15 cellular contexts compared by ENCODE assay signal in genomic region chr17:39016193-39017153, GRCh38. TPM values are rescaled to one million over a fixed set of nuclear protein-coding genes. Genes with fewer than 3 reads are reported as not detected.
DNase-seq lines count a peak whose midpoint lies in the region; ATAC-seq, FAIRE-seq and TF ChIP-seq lines count a peak whose summit lies in the region.
"Had no signal": no experiment of that assay in that cellular context is flagged by ENCODE, and none has a peak within 500 bp of the region (broad histone marks: within the 10 kb centered on the region; RNA-seq: fewer than 3 reads in every experiment).

No MANE protein-coding gene starts in this region.

- H3K27ac ChIP-seq in GM23248 (no peak overlapping the region), kidney (ENCODE audit: low read depth in 2 of 2, low read length in 2 of 2) (no peak overlapping the region)
- H3K27ac ChIP-seq: C4-2B had no signal

- peaks cover 27% of the 10 kb centered on the region for H3K4me1 Mint-ChIP-seq in activated CD8-positive, alpha-beta T cell treated with anti-CD3 and anti-CD28 coated beads, Interleukin-2, amount 10 ng/mL, durations not matched to agents 7 days and 5 days (ENCODE audit: low read depth)

- no peaks in the 10 kb centered on the region for H4K20me1 ChIP-seq in GM23248 (ENCODE audit: insufficient read depth)

- DNase-seq in AML-193 (lab: John Stamatoyannopoulos, UW) (peak; percentile 69 to 81), GM23248 (peak; percentile 41), lung microvascular endothelial cell (ENCODE audit: low read depth in 2 of 2) (peak; percentile 15 to 24), kidney (no peak), mesenteric fat pad (ENCODE audit: low spot score) (no peak)
- DNase-seq in activated CD8-positive, alpha-beta T cell treated with anti-CD3 and anti-CD28 coated beads, Interleukin-2, amount 10 ng/mL, durations not matched to agents 7 days and 5 days, result peak; percentile 34
- DNase-seq in activated CD4-positive, CD25-positive, alpha-beta regulatory T cell (lab: John Stamatoyannopoulos, UW), result no peak
- DNase-seq: amygdala; NCI-H2171 treated with DMSO at 0.1 percent for 48 hours; stimulated activated CD4-positive, alpha-beta T cell treated with anti-CD3 and anti-CD28 coated beads, Interleukin-2, amount 100 ng/mL, for 48 hours; stimulated activated naive CD4-positive, alpha-beta T cell treated with Interleukin-2 at 50 U/mL for 16 hours; T-helper 9 cell had no signal

- H3F3A ChIP-seq in GM23248 (ENCODE audit: insufficient read depth), result 0 out of 2 replicates have a peak, but pooled peaks cover 5% of the 10 kb centered on the region

- no peaks in the 10 kb centered on the region for H3K36me3 Mint-ChIP-seq in activated CD8-positive, alpha-beta T cell treated with anti-CD3 and anti-CD28 coated beads, Interleukin-2, amount 10 ng/mL, durations not matched to agents 7 days and 5 days (ENCODE audit: low read depth)

- H3K9me3 Mint-ChIP-seq in activated CD8-positive, alpha-beta T cell treated with anti-CD3 and anti-CD28 coated beads, Interleukin-2, amount 10 ng/mL, durations not matched to agents 7 days and 5 days (ENCODE audit: insufficient read depth), result no peaks in the 10 kb centered on the region

- H3K4me1 ChIP-seq in GM23248 (ENCODE audit: insufficient read depth) (peaks cover 13% of the 10 kb centered on the region), kidney (ENCODE audit: control insufficient read depth in 1 of 2, insufficient read depth in 1 of 2, low read depth in 1 of 2, low read length in 2 of 2) (no peaks in the 10 kb centered on the region)

- no peaks in the 10 kb centered on the region for H3K79me2 ChIP-seq in GM23248 (ENCODE audit: insufficient read depth)

- H3K9me3 ChIP-seq in GM23248 (ENCODE audit: low read depth) (no peaks in the 10 kb centered on the region), kidney (ENCODE audit: control insufficient read depth in 1 of 2, low read length in 2 of 2) (no peaks in the 10 kb centered on the region)

- no peak for TF ChIP-seq CTCF in kidney (IDR thresholded peaks at IDR 0.05; ENCODE audit: borderline replicate concordance, extremely low read depth, insufficient read depth)

- no peaks in the 10 kb centered on the region for H3K36me3 ChIP-seq in GM23248 (ENCODE audit: low read depth)
- H3K36me3 ChIP-seq in kidney (ENCODE audit: control insufficient read depth in 1 of 2, insufficient read depth in 2 of 2, low read length in 2 of 2), result no peaks in the 10 kb centered on the region

- H3K27ac Mint-ChIP-seq in activated CD8-positive, alpha-beta T cell treated with anti-CD3 and anti-CD28 coated beads, Interleukin-2, amount 10 ng/mL, durations not matched to agents 7 days and 5 days, result peak overlapping the region; percentile 68
- H3K27ac Mint-ChIP-seq: progenitor cell of endocrine pancreas had no signal

- no peaks in the 10 kb centered on the region for H3K9me2 ChIP-seq in GM23248 (ENCODE audit: insufficient read depth)

- peak; percentile 74 for ATAC-seq in activated CD8-positive, alpha-beta T cell treated with anti-CD3 and anti-CD28 coated beads, Interleukin-2, amount 10 ng/mL, durations not matched to agents 7 days and 5 days
- ATAC-seq in GM19463 (IDR thresholded peaks at IDR 0.05; ENCODE audit: unreplicated experiment), result no peak

- FAIRE-seq in kidney (lab: Jason Lieb, UNC), result no peak

- CTCF ChIA-PET in activated CD8-positive, alpha-beta T cell treated with anti-CD3 and anti-CD28 coated beads, Interleukin-2, amount 10 ng/mL, durations not matched to agents 7 days and 5 days (lab: Charles Lee), result interaction anchor here (1.0 to 5.8 kb wide), 4 partner anchors 33 to 158 kb away, joined by 3 to 34 read pairs (median 8); no protein-coding TSS in a partner anchor

- WGBS in GM23248 (ENCODE audit: low coverage in 1 of 2, low lambda C conversion rate in 2 of 2, missing lambda C conversion rate in 2 of 2), 2 experiments, result 70 to 77% methylated on average over 9 of the region's 9 CpGs

- H3K4me3 Mint-ChIP-seq in activated CD8-positive, alpha-beta T cell treated with anti-CD3 and anti-CD28 coated beads, Interleukin-2, amount 10 ng/mL, durations not matched to agents 7 days and 5 days, result no peak overlapping the region

- in situ Hi-C loops in GM23248 (cut with MboI), result no loop called here

- H2AFZ ChIP-seq in GM23248, result no peak overlapping the region

- no peak overlapping the region for H3K9ac ChIP-seq in GM23248
- H3K9ac ChIP-seq in kidney (ENCODE audit: low read length in 2 of 2), result no peak overlapping the region

- H3K4me3 ChIP-seq in GM23248, result no peak overlapping the region
- H3K4me3 ChIP-seq in kidney (ENCODE audit: low read length in 2 of 2), result no peak overlapping the region

- POLR2A ChIA-PET in activated CD8-positive, alpha-beta T cell treated with anti-CD3 and anti-CD28 coated beads, Interleukin-2, amount 10 ng/mL, durations not matched to agents 7 days and 5 days (lab: Charles Lee), result no interaction called here

- intact Hi-C loops in kidney (cut with DNase I), result no loop called here

- no peaks in the 10 kb centered on the region for H3K27me3 ChIP-seq in GM23248 (replicated peaks; ENCODE audit: insufficient read depth)

- H3K4me2 ChIP-seq in GM23248 (ENCODE audit: unreplicated experiment), result no peak overlapping the region

- peaks cover 3% of the 10 kb centered on the region for H3K27me3 Mint-ChIP-seq in activated CD8-positive, alpha-beta T cell treated with anti-CD3 and anti-CD28 coated beads, Interleukin-2, amount 10 ng/mL, durations not matched to agents 7 days and 5 days (ENCODE audit: low read depth)

RNA-seq across cellular contexts. Expression of gene FBXO47, which starts 49.3 kb away (rescaled TPM):
- under 0.01 TPM in 1 of 2 replicates, not detected in the other for total RNA-seq in GM23248 (2014; rRNA removed; shearing (Covaris generic))
- polyA plus RNA-seq in GM23248 (2016; fragmentation: Nextera tagmentation; extraction: Ambion mirVana) (not detected in 2 replicates), kidney (ENCODE audit: insufficient read depth, low read depth, low replicate concordance) (not detected)
- total RNA-seq in activated CD8-positive, alpha-beta T cell treated with anti-CD3 and anti-CD28 coated beads, Interleukin-2, amount 10 ng/mL, durations not matched to agents 7 days and 5 days, result not detected
- total RNA-seq in lung microvascular endothelial cell (not detected in 2 replicates), kidney (not detected), mesenteric fat pad (not detected)
- total RNA-seq: progenitor cell of endocrine pancreas had no signal

Comparison
In these comparisons a context has a peak if more than half of its experiments do, and no peak if none do; other contexts are left out.
1. DNase-seq: peak in AML-193 (2 of 2), GM23248 (single experiment), activated CD8-positive, alpha-beta T cell treated with anti-CD3 and anti-CD28 coated beads, Interleukin-2, amount 10 ng/mL, durations not matched to agents 7 days and 5 days (single experiment) and lung microvascular endothelial cell (2 of 2); none in kidney (single experiment), activated CD4-positive, CD25-positive, alpha-beta regulatory T cell (0 of 4) and mesenteric fat pad (single experiment).